In the genomic region with DNA sequence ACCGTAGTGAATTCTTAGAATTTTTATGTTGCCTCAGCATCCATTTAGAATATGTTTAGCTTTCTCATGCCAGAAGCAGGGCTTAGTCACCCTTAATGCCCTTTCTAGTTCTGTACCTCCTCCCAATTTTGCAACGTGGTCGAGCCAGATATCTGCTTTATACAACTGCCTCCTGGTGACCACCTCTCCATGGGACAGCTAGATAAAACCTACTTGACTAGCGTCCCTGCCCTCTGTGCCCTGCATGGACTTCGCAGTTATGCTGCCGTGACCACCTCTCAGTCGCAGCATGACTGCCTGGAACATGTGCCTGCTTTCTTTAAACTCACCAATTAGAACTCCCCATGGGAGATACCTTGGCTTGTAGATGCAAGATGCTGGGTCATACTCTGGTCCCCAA, we compare ENCODE assay signal across 7 cellular contexts. TPM values are rescaled to one million over a fixed set of nuclear protein-coding genes. Genes with fewer than 3 reads are reported as not detected.
"Had no signal": no experiment of that assay in that cellular context is flagged by ENCODE, and none has a peak within 500 bp of the region (broad histone marks: within the 10 kb centered on the region; RNA-seq: fewer than 3 reads in every experiment).

No MANE protein-coding gene starts in this region.

RNA-seq across cellular contexts. Expression of a gene that starts 47.4 kb away (rescaled TPM):
- total RNA-seq: HepG2, HT-29, IMR-90, M059J, Peyer's patch, Right ventricle myocardium inferior, SJCRH30 had no signal
- polyA plus RNA-seq: HepG2, IMR-90 had no signal
